In genomic region chr2:232541195-232541960, GRCh38 we compare ENCODE assay signal across 19 cellular contexts. TPM values are rescaled to one million over a fixed set of nuclear protein-coding genes. Genes with fewer than 3 reads are reported as not detected.
DNase-seq lines count a peak whose midpoint lies in the region; ATAC-seq and TF ChIP-seq lines count a peak whose summit lies in the region.
"Had no signal": no experiment of that assay in that cellular context is flagged by ENCODE, and none has a peak within 500 bp of the region (broad histone marks: within the 10 kb centered on the region; RNA-seq: fewer than 3 reads in every experiment).

No MANE protein-coding gene starts in this region.

- no peak overlapping the region for H3K27ac Mint-ChIP-seq in activated CD4-positive, alpha-beta memory T cell treated with anti-CD3 and anti-CD28 coated beads for 36 hours
- no peak overlapping the region for H3K27ac Mint-ChIP-seq in activated CD4-positive, alpha-beta memory T cell treated with anti-CD3 and anti-CD28 coated beads, Interleukin-2, amount 10 ng/mL, durations not matched to agents 7 days and 5 days
- no peak overlapping the region for H3K27ac Mint-ChIP-seq in stimulated activated memory B cell treated with anti-CD40 and anti-IgM and Interleukin-4, amounts not matched to agents 10 μg/mL and 1 μg/mL and 100 μg/mL, for 72 hours
- H3K27ac Mint-ChIP-seq: WTC11 had no signal

- intact Hi-C loops in activated CD4-positive, alpha-beta memory T cell treated with anti-CD3 and anti-CD28 coated beads for 36 hours (cut with micrococcal nuclease): no loop called here
- intact Hi-C loops in left colon (cut with DNase I, micrococcal nuclease): no loop called here

- H3K27me3 Mint-ChIP-seq in activated CD4-positive, alpha-beta memory T cell treated with anti-CD3 and anti-CD28 coated beads for 36 hours: peaks cover under 1% of the 10 kb centered on the region
- peaks cover 9% of the 10 kb centered on the region for H3K27me3 Mint-ChIP-seq in activated CD4-positive, alpha-beta memory T cell treated with anti-CD3 and anti-CD28 coated beads, Interleukin-2, amount 10 ng/mL, durations not matched to agents 7 days and 5 days
- H3K27me3 Mint-ChIP-seq in stimulated activated memory B cell treated with anti-CD40 and anti-IgM and Interleukin-4, amounts not matched to agents 10 μg/mL and 1 μg/mL and 100 μg/mL, for 72 hours: peaks cover 29% of the 10 kb centered on the region

- ATAC-seq in SK-N-SH treated with all-trans-retinoic acid at 6 μM for 48 hours (peak; percentile 18), left colon (peak; percentile 15)
- ATAC-seq in stimulated activated memory B cell treated with anti-CD40 and anti-IgM and Interleukin-4, amounts not matched to agents 10 μg/mL and 1 μg/mL and 100 μg/mL, for 72 hours: peak; percentile 22
- ATAC-seq: WTC11 had no signal

- peaks cover 3% of the 10 kb centered on the region for H3K4me1 Mint-ChIP-seq in activated CD4-positive, alpha-beta memory T cell treated with anti-CD3 and anti-CD28 coated beads for 36 hours (ENCODE audit: low read depth)
- H3K4me1 Mint-ChIP-seq in activated CD4-positive, alpha-beta memory T cell treated with anti-CD3 and anti-CD28 coated beads, Interleukin-2, amount 10 ng/mL, durations not matched to agents 7 days and 5 days: peaks cover 2% of the 10 kb centered on the region
- H3K4me1 Mint-ChIP-seq in stimulated activated memory B cell treated with anti-CD40 and anti-IgM and Interleukin-4, amounts not matched to agents 10 μg/mL and 1 μg/mL and 100 μg/mL, for 72 hours: peaks cover 38% of the 10 kb centered on the region

- DNase-seq in activated CD4-positive, alpha-beta memory T cell treated with anti-CD3 and anti-CD28 coated beads for 36 hours: peak; percentile 8
- no peak for DNase-seq in activated CD4-positive, alpha-beta memory T cell treated with anti-CD3 and anti-CD28 coated beads, Interleukin-2, amount 10 ng/mL, durations not matched to agents 7 days and 5 days
- DNase-seq in left colon: no peak
- DNase-seq in LoVo (ENCODE audit: low spot score): no peak
- no peak for DNase-seq in hypothalamus (lab: John Stamatoyannopoulos, UW)
- DNase-seq in NCI-H2171 (lab: John Stamatoyannopoulos, UW): no peak
- DNase-seq: activated CD8-positive, alpha-beta memory T cell treated with anti-CD3 and anti-CD28 coated beads, Interleukin-2, amount 50 U/mL, for 48 hours; CD8-positive, alpha-beta memory T cell; Karpas-422; NCI-H510A treated with DMSO at 0.1 percent for 48 hours had no signal

- no peak overlapping the region for H3K4me3 Mint-ChIP-seq in activated CD4-positive, alpha-beta memory T cell treated with anti-CD3 and anti-CD28 coated beads for 36 hours
- H3K4me3 Mint-ChIP-seq in activated CD4-positive, alpha-beta memory T cell treated with anti-CD3 and anti-CD28 coated beads, Interleukin-2, amount 10 ng/mL, durations not matched to agents 7 days and 5 days: no peak overlapping the region
- H3K4me3 Mint-ChIP-seq in stimulated activated memory B cell treated with anti-CD40 and anti-IgM and Interleukin-4, amounts not matched to agents 10 μg/mL and 1 μg/mL and 100 μg/mL, for 72 hours: no peak overlapping the region
- H3K4me3 Mint-ChIP-seq: CD8-positive, alpha-beta memory T cell; WTC11 had no signal

- peaks cover 4% of the 10 kb centered on the region for H3K36me3 Mint-ChIP-seq in activated CD4-positive, alpha-beta memory T cell treated with anti-CD3 and anti-CD28 coated beads for 36 hours
- peaks cover 9% of the 10 kb centered on the region for H3K36me3 Mint-ChIP-seq in activated CD4-positive, alpha-beta memory T cell treated with anti-CD3 and anti-CD28 coated beads, Interleukin-2, amount 10 ng/mL, durations not matched to agents 7 days and 5 days (ENCODE audit: low read depth)
- H3K36me3 Mint-ChIP-seq in stimulated activated memory B cell treated with anti-CD40 and anti-IgM and Interleukin-4, amounts not matched to agents 10 μg/mL and 1 μg/mL and 100 μg/mL, for 72 hours: peaks cover 18% of the 10 kb centered on the region

- CTCF ChIA-PET in activated CD4-positive, alpha-beta memory T cell treated with anti-CD3 and anti-CD28 coated beads for 36 hours (lab: Charles Lee): no interaction called here
- CTCF ChIA-PET in activated CD4-positive, alpha-beta memory T cell treated with anti-CD3 and anti-CD28 coated beads, Interleukin-2, amount 10 ng/mL, durations not matched to agents 7 days and 5 days (lab: Charles Lee): no interaction called here

- POLR2A ChIA-PET in activated CD4-positive, alpha-beta memory T cell treated with anti-CD3 and anti-CD28 coated beads for 36 hours (lab: Charles Lee): no interaction called here
- POLR2A ChIA-PET in activated CD4-positive, alpha-beta memory T cell treated with anti-CD3 and anti-CD28 coated beads, Interleukin-2, amount 10 ng/mL, durations not matched to agents 7 days and 5 days (lab: Charles Lee): interaction anchor here (1.2 kb wide), 1 partner anchor 9 kb away, joined by 3 read pairs; the partner anchor contains the start of gene EIF4E2

- H3K9me3 Mint-ChIP-seq in activated CD4-positive, alpha-beta memory T cell treated with anti-CD3 and anti-CD28 coated beads for 36 hours: no peaks in the 10 kb centered on the region
- no peaks in the 10 kb centered on the region for H3K9me3 Mint-ChIP-seq in activated CD4-positive, alpha-beta memory T cell treated with anti-CD3 and anti-CD28 coated beads, Interleukin-2, amount 10 ng/mL, durations not matched to agents 7 days and 5 days
- H3K9me3 Mint-ChIP-seq in stimulated activated memory B cell treated with anti-CD40 and anti-IgM and Interleukin-4, amounts not matched to agents 10 μg/mL and 1 μg/mL and 100 μg/mL, for 72 hours: peaks cover under 1% of the 10 kb centered on the region
- H3K9me3 Mint-ChIP-seq: CD8-positive, alpha-beta memory T cell had no signal

TF ChIP-seq in SK-N-SH treated with all-trans-retinoic acid at 6 μM for 48 hours, 23 proteins besides CTCF, POLR2A, EP300 and RAD21 (continues in another document):
- TF ChIP-seq TCF4 (CRISPR knock-in tag; IDR thresholded peaks at IDR 0.05; ENCODE audit: borderline replicate concordance) (no peak), TOX (CRISPR knock-in tag; IDR thresholded peaks at IDR 0.05; ENCODE audit: borderline replicate concordance) (no peak)
- TF ChIP-seq, protein P1, sequence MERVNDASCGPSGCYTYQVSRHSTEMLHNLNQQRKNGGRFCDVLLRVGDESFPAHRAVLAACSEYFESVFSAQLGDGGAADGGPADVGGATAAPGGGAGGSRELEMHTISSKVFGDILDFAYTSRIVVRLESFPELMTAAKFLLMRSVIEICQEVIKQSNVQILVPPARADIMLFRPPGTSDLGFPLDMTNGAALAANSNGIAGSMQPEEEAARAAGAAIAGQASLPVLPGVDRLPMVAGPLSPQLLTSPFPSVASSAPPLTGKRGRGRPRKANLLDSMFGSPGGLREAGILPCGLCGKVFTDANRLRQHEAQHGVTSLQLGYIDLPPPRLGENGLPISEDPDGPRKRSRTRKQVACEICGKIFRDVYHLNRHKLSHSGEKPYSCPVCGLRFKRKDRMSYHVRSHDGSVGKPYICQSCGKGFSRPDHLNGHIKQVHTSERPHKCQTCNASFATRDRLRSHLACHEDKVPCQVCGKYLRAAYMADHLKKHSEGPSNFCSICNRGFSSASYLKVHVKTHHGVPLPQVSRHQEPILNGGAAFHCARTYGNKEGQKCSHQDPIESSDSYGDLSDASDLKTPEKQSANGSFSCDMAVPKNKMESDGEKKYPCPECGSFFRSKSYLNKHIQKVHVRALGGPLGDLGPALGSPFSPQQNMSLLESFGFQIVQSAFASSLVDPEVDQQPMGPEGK (CRISPR knock-in tag; IDR thresholded peaks at IDR 0.05; ENCODE audit: borderline replicate concordance): no peak
- TF ChIP-seq, protein P2, sequence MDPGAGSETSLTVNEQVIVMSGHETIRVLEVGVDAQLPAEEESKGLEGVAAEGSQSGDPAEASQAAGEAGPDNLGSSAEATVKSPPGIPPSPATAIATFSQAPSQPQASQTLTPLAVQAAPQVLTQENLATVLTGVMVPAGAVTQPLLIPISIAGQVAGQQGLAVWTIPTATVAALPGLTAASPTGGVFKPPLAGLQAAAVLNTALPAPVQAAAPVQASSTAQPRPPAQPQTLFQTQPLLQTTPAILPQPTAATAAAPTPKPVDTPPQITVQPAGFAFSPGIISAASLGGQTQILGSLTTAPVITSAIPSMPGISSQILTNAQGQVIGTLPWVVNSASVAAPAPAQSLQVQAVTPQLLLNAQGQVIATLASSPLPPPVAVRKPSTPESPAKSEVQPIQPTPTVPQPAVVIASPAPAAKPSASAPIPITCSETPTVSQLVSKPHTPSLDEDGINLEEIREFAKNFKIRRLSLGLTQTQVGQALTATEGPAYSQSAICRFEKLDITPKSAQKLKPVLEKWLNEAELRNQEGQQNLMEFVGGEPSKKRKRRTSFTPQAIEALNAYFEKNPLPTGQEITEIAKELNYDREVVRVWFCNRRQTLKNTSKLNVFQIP (CRISPR knock-in tag; IDR thresholded peaks at IDR 0.05; ENCODE audit: borderline replicate concordance, low read depth): no peak

RNA-seq across cellular contexts. Expression of gene CHRNG, which starts 1.9 kb away (rescaled TPM):
- total RNA-seq in activated CD4-positive, alpha-beta memory T cell treated with anti-CD3 and anti-CD28 coated beads for 36 hours: not detected
- total RNA-seq in activated CD4-positive, alpha-beta memory T cell treated with anti-CD3 and anti-CD28 coated beads, Interleukin-2, amount 10 ng/mL, durations not matched to agents 7 days and 5 days: not detected
- total RNA-seq in left colon: not detected
- total RNA-seq: A172; cardiac muscle cell; CD8-positive, alpha-beta memory T cell; fibroblast of villous mesenchyme; OCI-LY7; omental fat pad; smooth muscle cell had no signal

RNA-seq across cellular contexts. Expression of gene TIGD1, which starts 9.0 kb away (rescaled TPM):
- 1 to 10 TPM; 5.8 to 7.2 TPM for total RNA-seq in activated CD4-positive, alpha-beta memory T cell treated with anti-CD3 and anti-CD28 coated beads for 36 hours
- total RNA-seq in activated CD4-positive, alpha-beta memory T cell treated with anti-CD3 and anti-CD28 coated beads, Interleukin-2, amount 10 ng/mL, durations not matched to agents 7 days and 5 days: 1 to 10 TPM; 7.8 to 7.9 TPM
- total RNA-seq in left colon: 1 to 10 TPM; 4.4 to 4.5 TPM

RNA-seq across cellular contexts. Expression of gene EIF4E2, which starts 9.1 kb away (rescaled TPM):
- total RNA-seq in activated CD4-positive, alpha-beta memory T cell treated with anti-CD3 and anti-CD28 coated beads for 36 hours: 10 to 100 TPM; 51.7 to 55.7 TPM
- total RNA-seq in activated CD4-positive, alpha-beta memory T cell treated with anti-CD3 and anti-CD28 coated beads, Interleukin-2, amount 10 ng/mL, durations not matched to agents 7 days and 5 days: 10 to 100 TPM; 72.8 to 74.6 TPM
- total RNA-seq in left colon: 100 to 1,000 TPM in 1 of 2 donors, 10 to 100 TPM in 1; 83.2 to 104 TPM

RNA-seq across cellular contexts. Expression of gene CHRND, which starts 15.4 kb away (rescaled TPM):
- total RNA-seq in activated CD4-positive, alpha-beta memory T cell treated with anti-CD3 and anti-CD28 coated beads for 36 hours: not detected
- total RNA-seq in activated CD4-positive, alpha-beta memory T cell treated with anti-CD3 and anti-CD28 coated beads, Interleukin-2, amount 10 ng/mL, durations not matched to agents 7 days and 5 days: not detected
- total RNA-seq in left colon: not detected
- total RNA-seq: A172; CD8-positive, alpha-beta memory T cell; fibroblast of villous mesenchyme; OCI-LY7; omental fat pad; smooth muscle cell; WTC11 had no signal

RNA-seq across cellular contexts. Expression of gene PRSS56, which starts 21.2 kb away (rescaled TPM):
- not detected for total RNA-seq in activated CD4-positive, alpha-beta memory T cell treated with anti-CD3 and anti-CD28 coated beads for 36 hours
- total RNA-seq in activated CD4-positive, alpha-beta memory T cell treated with anti-CD3 and anti-CD28 coated beads, Interleukin-2, amount 10 ng/mL, durations not matched to agents 7 days and 5 days: not detected
- total RNA-seq in left colon: not detected
- total RNA-seq: A172; cardiac muscle cell; CD8-positive, alpha-beta memory T cell; fibroblast of villous mesenchyme; OCI-LY7; omental fat pad; smooth muscle cell; WTC11 had no signal
